ENCODE assay signal across 11 cellular contexts in the genomic region with DNA sequence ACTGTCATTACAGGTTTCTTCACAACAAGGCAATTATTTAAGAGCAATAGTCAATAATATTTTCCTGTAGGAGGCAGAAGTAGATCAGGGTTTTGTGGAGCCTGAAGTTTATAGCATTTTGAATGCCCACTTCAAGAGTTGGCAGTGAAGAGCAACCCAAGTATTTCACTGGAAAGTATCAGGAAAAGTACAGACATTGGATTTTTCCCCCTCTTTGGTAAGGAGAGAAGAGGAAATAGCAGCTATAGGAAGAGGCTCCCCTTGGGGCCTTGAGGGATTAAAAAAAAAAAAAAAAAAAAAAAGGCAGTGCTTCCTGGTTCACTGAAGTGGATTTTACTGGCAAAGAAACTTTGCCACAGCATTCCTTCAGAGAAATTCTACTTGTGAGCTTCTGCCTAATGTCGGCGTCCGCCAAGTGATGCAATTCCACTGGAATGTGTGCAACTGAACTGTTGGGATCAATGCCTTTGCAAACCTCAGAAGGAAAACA. TPM values are rescaled to one million over a fixed set of nuclear protein-coding genes. Genes with fewer than 3 reads are reported as not detected.
DNase-seq lines count a peak whose midpoint lies in the region; TF ChIP-seq lines count a peak whose summit lies in the region.
"Had no signal": no experiment of that assay in that cellular context is flagged by ENCODE, and none has a peak within 500 bp of the region (broad histone marks: within the 10 kb centered on the region; RNA-seq: fewer than 3 reads in every experiment).

No MANE protein-coding gene starts in this region.

- H3K27me3 ChIP-seq in SJCRH30 (no peaks in the 10 kb centered on the region), prostate gland (replicated peaks; ENCODE audit: insufficient read depth) (no peaks in the 10 kb centered on the region)
- H3K27me3 ChIP-seq: upper lobe of left lung had no signal

- H3K4me1 ChIP-seq in SJCRH30 (peaks cover 8% of the 10 kb centered on the region), prostate gland (replicated peaks) (no peaks in the 10 kb centered on the region)

- H3K9me3 Mint-ChIP-seq in HFFc6 = peaks cover 48% of the 10 kb centered on the region

- no peaks in the 10 kb centered on the region for H3K27me3 Mint-ChIP-seq in HFFc6 (ENCODE audit: insufficient read depth)
- H3K27me3 Mint-ChIP-seq: activated CD4-positive, alpha-beta memory T cell treated with anti-CD3 and anti-CD28 coated beads for 36 hours had no signal

- no peaks in the 10 kb centered on the region for H3K4me1 Mint-ChIP-seq in HFFc6 (ENCODE audit: low read depth)

- no peak overlapping the region for H3K27ac Mint-ChIP-seq in HFFc6
- H3K27ac Mint-ChIP-seq: activated CD4-positive, alpha-beta memory T cell treated with anti-CD3 and anti-CD28 coated beads for 36 hours had no signal

- WGBS in prostate gland = 23% methylated on average over 3 of the region's 3 CpGs

- H3K36me3 Mint-ChIP-seq in HFFc6 (ENCODE audit: low read depth) = no peaks in the 10 kb centered on the region
- H3K36me3 Mint-ChIP-seq: activated CD4-positive, alpha-beta memory T cell treated with anti-CD3 and anti-CD28 coated beads for 36 hours had no signal

- TF ChIP-seq CTCF in HFFc6 (IDR thresholded peaks at IDR 0.05) (no peak), foreskin fibroblast (IDR thresholded peaks at IDR 0.05; ENCODE audit: low read depth, low read length) (no peak), prostate gland (IDR thresholded peaks at IDR 0.05) (no peak)

- H3K9me3 ChIP-seq in SJCRH30 (replicated peaks) (no peaks in the 10 kb centered on the region), prostate gland (no peaks in the 10 kb centered on the region)
- H3K9me3 ChIP-seq: upper lobe of left lung had no signal

- no peak overlapping the region for H3K4me3 Mint-ChIP-seq in HFFc6
- H3K4me3 Mint-ChIP-seq: activated CD4-positive, alpha-beta memory T cell treated with anti-CD3 and anti-CD28 coated beads for 36 hours had no signal

- intact Hi-C loops in prostate gland (cut with DNase I) = no loop called here

- DNase-seq in HFFc6 (peak; percentile 9), SJCRH30 (peak; percentile 55 to 63), foreskin fibroblast (peak; percentile 2 to 85), prostate gland (ENCODE audit: low spot score) (peak; percentile 51), putamen (ENCODE audit: low spot score) (no peak), Ammon's horn (ENCODE audit: low spot score) (no peak)
- no peak for DNase-seq in activated CD8-positive, alpha-beta memory T cell treated with anti-CD3 and anti-CD28 coated beads, Interleukin-2, amount 50 U/mL, for 48 hours
- DNase-seq in activated naive CD4-positive, alpha-beta T cell (lab: John Stamatoyannopoulos, UW) = no peak
- DNase-seq: activated CD4-positive, alpha-beta memory T cell treated with anti-CD3 and anti-CD28 coated beads for 36 hours had no signal

- peak overlapping the region; percentile 59 for H3K27ac ChIP-seq in SJCRH30
- H3K27ac ChIP-seq in prostate gland = no peak overlapping the region
- H3K27ac ChIP-seq: upper lobe of left lung had no signal

- TF ChIP-seq POLR2A in prostate gland (IDR thresholded peaks at IDR 0.05) = no peak

- H3K4me3 ChIP-seq in SJCRH30 (no peak overlapping the region), foreskin fibroblast (ENCODE audit: low read depth in 1 of 2, low read length in 2 of 2) (no peak overlapping the region), prostate gland (no peak overlapping the region)
- H3K4me3 ChIP-seq: skin epidermis, upper lobe of left lung had no signal

- H3K36me3 ChIP-seq in SJCRH30 (no peaks in the 10 kb centered on the region), prostate gland (no peaks in the 10 kb centered on the region)
- H3K36me3 ChIP-seq: upper lobe of left lung had no signal

RNA-seq across cellular contexts. Expression of gene CNTN6, which starts 5.7 kb away (rescaled TPM):
- not detected for total RNA-seq in HFFc6 (2021; fragmentation: NEBNext Ultra II Directional; extraction: Animal tissue kit (Norgen Biotek cat#: 25700))
- total RNA-seq in SJCRH30 (2014; rRNA removed; shearing (Covaris generic)) = 0.73 and 1.1 TPM in 2 replicates
- not detected for total RNA-seq in prostate gland
- total RNA-seq: activated CD4-positive, alpha-beta memory T cell treated with anti-CD3 and anti-CD28 coated beads for 36 hours had no signal

Comparison
In these comparisons a context has a peak if more than half of its experiments do, and no peak if none do; other contexts are left out.
1. DNase-seq: peak in HFFc6 (single experiment), SJCRH30 (2 of 2), foreskin fibroblast (2 of 2) and prostate gland (single experiment); none in putamen (single experiment), Ammon's horn (single experiment), activated CD8-positive, alpha-beta memory T cell treated with anti-CD3 and anti-CD28 coated beads, Interleukin-2, amount 50 U/mL, for 48 hours (single experiment) and activated naive CD4-positive, alpha-beta T cell (0 of 4).